Comparison of ENCODE assay signal across 1 cellular context in the genomic region with DNA sequence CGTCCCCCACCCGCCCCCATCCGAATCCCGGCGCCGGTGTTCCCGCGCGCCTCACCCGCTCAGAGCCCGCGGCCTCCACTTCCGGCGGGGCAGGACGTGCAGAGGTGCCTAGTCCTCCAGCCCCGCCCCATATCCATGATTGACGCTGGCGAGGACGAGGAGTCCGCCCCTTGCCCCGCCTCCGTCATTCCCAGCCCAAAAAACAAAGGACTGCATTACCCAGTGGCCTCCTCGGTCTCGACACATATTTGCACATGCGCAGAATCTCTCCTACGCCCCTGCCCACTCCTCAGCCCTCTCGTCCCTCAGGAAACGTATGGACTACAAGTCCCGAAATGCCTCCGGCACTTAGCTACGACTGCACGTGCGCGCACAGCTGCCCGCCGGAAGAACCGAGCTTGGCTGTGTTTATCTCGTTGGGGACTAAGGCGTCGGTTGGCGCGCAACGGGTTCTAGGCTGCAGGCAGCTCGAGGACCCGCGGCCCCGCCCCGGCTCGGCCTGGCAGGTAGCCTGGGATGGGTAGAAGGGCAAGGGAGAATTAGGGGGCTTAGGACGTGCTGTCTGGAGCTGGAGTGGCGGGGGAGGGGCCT.
A peak's percentile ranks its signal among the peaks of the same experiment; 100 is the strongest.
TF ChIP-seq lines count a peak whose summit lies in the region.

A gene with protein sequence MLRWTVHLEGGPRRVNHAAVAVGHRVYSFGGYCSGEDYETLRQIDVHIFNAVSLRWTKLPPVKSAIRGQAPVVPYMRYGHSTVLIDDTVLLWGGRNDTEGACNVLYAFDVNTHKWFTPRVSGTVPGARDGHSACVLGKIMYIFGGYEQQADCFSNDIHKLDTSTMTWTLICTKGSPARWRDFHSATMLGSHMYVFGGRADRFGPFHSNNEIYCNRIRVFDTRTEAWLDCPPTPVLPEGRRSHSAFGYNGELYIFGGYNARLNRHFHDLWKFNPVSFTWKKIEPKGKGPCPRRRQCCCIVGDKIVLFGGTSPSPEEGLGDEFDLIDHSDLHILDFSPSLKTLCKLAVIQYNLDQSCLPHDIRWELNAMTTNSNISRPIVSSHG (plus strand): TSS at position 407 of the 591 bp plus-strand sequence. CDS start 2,944 bp downstream, outside the sequence.
A gene (minus strand): TSS at position 104 of the 591 bp plus-strand sequence. CDS start 133 bp downstream, outside the sequence.

TF ChIP-seq in SK-N-SH, 30 proteins besides CTCF, POLR2A, EP300 and RAD21 (continued from another document):
- TF ChIP-seq, protein P1, sequence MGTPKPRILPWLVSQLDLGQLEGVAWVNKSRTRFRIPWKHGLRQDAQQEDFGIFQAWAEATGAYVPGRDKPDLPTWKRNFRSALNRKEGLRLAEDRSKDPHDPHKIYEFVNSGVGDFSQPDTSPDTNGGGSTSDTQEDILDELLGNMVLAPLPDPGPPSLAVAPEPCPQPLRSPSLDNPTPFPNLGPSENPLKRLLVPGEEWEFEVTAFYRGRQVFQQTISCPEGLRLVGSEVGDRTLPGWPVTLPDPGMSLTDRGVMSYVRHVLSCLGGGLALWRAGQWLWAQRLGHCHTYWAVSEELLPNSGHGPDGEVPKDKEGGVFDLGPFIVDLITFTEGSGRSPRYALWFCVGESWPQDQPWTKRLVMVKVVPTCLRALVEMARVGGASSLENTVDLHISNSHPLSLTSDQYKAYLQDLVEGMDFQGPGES (IDR thresholded peaks at IDR 0.05; ENCODE audit: low read depth, low read length), result no peak
- TF ChIP-seq, protein P2, sequence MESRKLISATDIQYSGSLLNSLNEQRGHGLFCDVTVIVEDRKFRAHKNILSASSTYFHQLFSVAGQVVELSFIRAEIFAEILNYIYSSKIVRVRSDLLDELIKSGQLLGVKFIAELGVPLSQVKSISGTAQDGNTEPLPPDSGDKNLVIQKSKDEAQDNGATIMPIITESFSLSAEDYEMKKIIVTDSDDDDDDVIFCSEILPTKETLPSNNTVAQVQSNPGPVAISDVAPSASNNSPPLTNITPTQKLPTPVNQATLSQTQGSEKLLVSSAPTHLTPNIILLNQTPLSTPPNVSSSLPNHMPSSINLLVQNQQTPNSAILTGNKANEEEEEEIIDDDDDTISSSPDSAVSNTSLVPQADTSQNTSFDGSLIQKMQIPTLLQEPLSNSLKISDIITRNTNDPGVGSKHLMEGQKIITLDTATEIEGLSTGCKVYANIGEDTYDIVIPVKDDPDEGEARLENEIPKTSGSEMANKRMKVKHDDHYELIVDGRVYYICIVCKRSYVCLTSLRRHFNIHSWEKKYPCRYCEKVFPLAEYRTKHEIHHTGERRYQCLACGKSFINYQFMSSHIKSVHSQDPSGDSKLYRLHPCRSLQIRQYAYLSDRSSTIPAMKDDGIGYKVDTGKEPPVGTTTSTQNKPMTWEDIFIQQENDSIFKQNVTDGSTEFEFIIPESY (IDR thresholded peaks at IDR 0.05; ENCODE audit: borderline replicate concordance, low read depth), result no peak
- TF ChIP-seq FOXJ3 (CRISPR knock-in tag; IDR thresholded peaks at IDR 0.05), result 0 out of 2 replicates have a peak, but pooled peaks have one; percentile 34
- TF ChIP-seq, protein P3, sequence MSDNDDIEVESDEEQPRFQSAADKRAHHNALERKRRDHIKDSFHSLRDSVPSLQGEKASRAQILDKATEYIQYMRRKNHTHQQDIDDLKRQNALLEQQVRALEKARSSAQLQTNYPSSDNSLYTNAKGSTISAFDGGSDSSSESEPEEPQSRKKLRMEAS (IDR thresholded peaks at IDR 0.05; ENCODE audit: low read depth), result peak; percentile 65
- no peak for TF ChIP-seq FOXM1 (IDR thresholded peaks at IDR 0.05; ENCODE audit: low read depth)
- TF ChIP-seq TAF1 (IDR thresholded peaks at IDR 0.05; ENCODE audit: borderline replicate concordance, low read depth, low read length), result peak; percentile 40; the same call in 1 of the 2 replicates
- TF ChIP-seq, protein P4, sequence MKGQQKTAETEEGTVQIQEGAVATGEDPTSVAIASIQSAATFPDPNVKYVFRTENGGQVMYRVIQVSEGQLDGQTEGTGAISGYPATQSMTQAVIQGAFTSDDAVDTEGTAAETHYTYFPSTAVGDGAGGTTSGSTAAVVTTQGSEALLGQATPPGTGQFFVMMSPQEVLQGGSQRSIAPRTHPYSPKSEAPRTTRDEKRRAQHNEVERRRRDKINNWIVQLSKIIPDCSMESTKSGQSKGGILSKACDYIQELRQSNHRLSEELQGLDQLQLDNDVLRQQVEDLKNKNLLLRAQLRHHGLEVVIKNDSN (IDR thresholded peaks at IDR 0.05; ENCODE audit: borderline replicate concordance, low read depth), result peak; percentile 50; the same call in 1 of the 2 replicates
- TF ChIP-seq, protein P5, sequence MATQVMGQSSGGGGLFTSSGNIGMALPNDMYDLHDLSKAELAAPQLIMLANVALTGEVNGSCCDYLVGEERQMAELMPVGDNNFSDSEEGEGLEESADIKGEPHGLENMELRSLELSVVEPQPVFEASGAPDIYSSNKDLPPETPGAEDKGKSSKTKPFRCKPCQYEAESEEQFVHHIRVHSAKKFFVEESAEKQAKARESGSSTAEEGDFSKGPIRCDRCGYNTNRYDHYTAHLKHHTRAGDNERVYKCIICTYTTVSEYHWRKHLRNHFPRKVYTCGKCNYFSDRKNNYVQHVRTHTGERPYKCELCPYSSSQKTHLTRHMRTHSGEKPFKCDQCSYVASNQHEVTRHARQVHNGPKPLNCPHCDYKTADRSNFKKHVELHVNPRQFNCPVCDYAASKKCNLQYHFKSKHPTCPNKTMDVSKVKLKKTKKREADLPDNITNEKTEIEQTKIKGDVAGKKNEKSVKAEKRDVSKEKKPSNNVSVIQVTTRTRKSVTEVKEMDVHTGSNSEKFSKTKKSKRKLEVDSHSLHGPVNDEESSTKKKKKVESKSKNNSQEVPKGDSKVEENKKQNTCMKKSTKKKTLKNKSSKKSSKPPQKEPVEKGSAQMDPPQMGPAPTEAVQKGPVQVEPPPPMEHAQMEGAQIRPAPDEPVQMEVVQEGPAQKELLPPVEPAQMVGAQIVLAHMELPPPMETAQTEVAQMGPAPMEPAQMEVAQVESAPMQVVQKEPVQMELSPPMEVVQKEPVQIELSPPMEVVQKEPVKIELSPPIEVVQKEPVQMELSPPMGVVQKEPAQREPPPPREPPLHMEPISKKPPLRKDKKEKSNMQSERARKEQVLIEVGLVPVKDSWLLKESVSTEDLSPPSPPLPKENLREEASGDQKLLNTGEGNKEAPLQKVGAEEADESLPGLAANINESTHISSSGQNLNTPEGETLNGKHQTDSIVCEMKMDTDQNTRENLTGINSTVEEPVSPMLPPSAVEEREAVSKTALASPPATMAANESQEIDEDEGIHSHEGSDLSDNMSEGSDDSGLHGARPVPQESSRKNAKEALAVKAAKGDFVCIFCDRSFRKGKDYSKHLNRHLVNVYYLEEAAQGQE (IDR thresholded peaks at IDR 0.05; ENCODE audit: low read depth, low read length), result no peak
- TF ChIP-seq FOSL2 (IDR thresholded peaks at IDR 0.05; ENCODE audit: borderline replicate concordance, low read depth), result no peak
- no peak for TF ChIP-seq YY1 (IDR thresholded peaks at IDR 0.05; ENCODE audit: low read depth)
- TF ChIP-seq TCF12 (IDR thresholded peaks at IDR 0.05), result no peak
- peak; percentile 44; the same call in 1 of the 2 replicates for TF ChIP-seq ELF1 (IDR thresholded peaks at IDR 0.05)
- peak; percentile 69 for TF ChIP-seq GABPA (IDR thresholded peaks at IDR 0.05; ENCODE audit: low read depth)
- TF ChIP-seq MEF2A (IDR thresholded peaks at IDR 0.05; ENCODE audit: borderline replicate concordance, low read depth), result no peak
